Comparison of ENCODE assay signal across 8 cellular contexts in the genomic region with DNA sequence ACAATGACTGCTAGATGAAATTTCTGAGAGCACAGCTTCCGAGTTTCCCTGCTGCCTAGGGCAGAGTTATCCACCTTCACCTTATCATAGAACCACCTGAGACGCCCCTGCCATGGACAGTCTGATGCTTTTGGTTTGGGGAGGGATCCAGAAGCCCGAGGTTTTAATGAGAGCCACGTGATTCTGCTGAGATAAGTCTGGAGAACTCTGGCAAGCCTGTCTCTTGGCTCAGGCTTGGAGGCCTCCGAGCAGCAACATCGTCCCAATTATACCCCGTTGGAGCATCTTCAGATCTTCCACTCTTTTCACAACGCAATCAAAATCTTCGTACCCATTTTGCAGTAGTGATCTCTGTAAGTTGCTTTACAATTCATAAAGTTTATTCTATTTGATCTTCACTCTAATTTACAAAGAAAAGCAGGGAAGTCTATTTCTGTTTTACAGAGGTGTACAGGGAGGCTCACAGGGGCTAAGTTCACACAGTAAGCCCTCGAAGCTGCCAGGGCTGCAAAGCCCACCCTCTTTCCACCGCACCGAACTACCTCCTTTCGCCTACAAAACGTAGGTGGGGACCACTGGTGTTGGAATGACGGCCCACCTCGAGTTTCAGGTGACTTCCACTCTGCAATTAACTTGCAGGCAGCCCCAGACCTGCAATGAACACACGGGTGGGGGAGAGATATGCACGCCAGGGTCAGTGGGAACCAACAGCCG. TPM values are rescaled to one million over a fixed set of nuclear protein-coding genes. Genes with fewer than 3 reads are reported as not detected.
DNase-seq lines count a peak whose midpoint lies in the region; ATAC-seq and TF ChIP-seq lines count a peak whose summit lies in the region.

No MANE protein-coding gene starts in this region.

- peak overlapping the region; percentile 97 for H3K4me3 Mint-ChIP-seq in HFFc6

- H3K36me3 Mint-ChIP-seq in HFFc6 (ENCODE audit: low read depth): 0 out of 2 replicates have a peak, but pooled peaks cover 4% of the 10 kb centered on the region

- ATAC-seq in HG03520 (IDR thresholded peaks at IDR 0.05; ENCODE audit: unreplicated experiment): no peak
- no peak for ATAC-seq in GM21576 (IDR thresholded peaks at IDR 0.05; ENCODE audit: unreplicated experiment)

- peaks cover 24% of the 10 kb centered on the region for H3K4me1 Mint-ChIP-seq in HFFc6 (ENCODE audit: low read depth)

- TF ChIP-seq CTCF in HFFc6 (IDR thresholded peaks at IDR 0.05): no peak

- H3K27me3 Mint-ChIP-seq in HFFc6 (ENCODE audit: insufficient read depth): no peaks in the 10 kb centered on the region

- H3K4me1 ChIP-seq in ACC112 (ENCODE audit: control insufficient read depth, insufficient read depth, low read length, unreplicated experiment): peaks cover 6% of the 10 kb centered on the region

- peak overlapping the region; percentile 85 for H3K4me3 ChIP-seq in ACC112 (ENCODE audit: low read depth, low read length)

- H3K27ac ChIP-seq in ACC112 (ENCODE audit: low read depth, low read length) (no peak overlapping the region), temporal lobe (ENCODE audit: low read depth, low read length) (peak overlapping the region; percentile 78)

- DNase-seq in HFFc6 (no peak), astrocyte of the hippocampus (ENCODE audit: low read depth, low spot score) (peak; percentile 6), left kidney (ENCODE audit: low read depth, low spot score) (peak; percentile 18)
- DNase-seq in activated CD4-positive, alpha-beta T cell treated with anti-CD3 and anti-CD28 coated beads for 48 hours: no peak

- peak overlapping the region; percentile 96 for H3K27ac Mint-ChIP-seq in HFFc6

- peak overlapping the region; percentile 100 for H2AFZ ChIP-seq in ACC112 (ENCODE audit: low read length, unreplicated experiment)

- peaks cover 6% of the 10 kb centered on the region for H3K9me3 Mint-ChIP-seq in HFFc6

- no peaks in the 10 kb centered on the region for H3K27me3 ChIP-seq in ACC112 (ENCODE audit: insufficient read depth, low read length)

- H3K79me2 ChIP-seq in ACC112 (ENCODE audit: control insufficient read depth, insufficient read depth, low read length, unreplicated experiment): no peaks in the 10 kb centered on the region

- no peaks in the 10 kb centered on the region for H3K36me3 ChIP-seq in ACC112 (ENCODE audit: insufficient read depth, low read length)

RNA-seq across cellular contexts. Expression of gene HHAT, which starts 0.5 kb away (rescaled TPM):
- total RNA-seq in HFFc6 (2021; fragmentation: NEBNext Ultra II Directional; extraction: Animal tissue kit (Norgen Biotek cat#: 25700)): 1 to 10 TPM; 2.8 to 3.9 (median 3.2) TPM
- total RNA-seq in temporal lobe: 1.5 TPM

Comparison
In these comparisons a context has a peak if more than half of its experiments do, and no peak if none do; other contexts are left out.
1. DNase-seq: peak in astrocyte of the hippocampus (single experiment) and left kidney (single experiment); none in HFFc6 (single experiment) and activated CD4-positive, alpha-beta T cell treated with anti-CD3 and anti-CD28 coated beads for 48 hours (single experiment).